Comparison of ENCODE assay signal across 9 cellular contexts in genomic region chr12:125403145-125403789, GRCh38.
DNase-seq lines count a peak whose midpoint lies in the region; ATAC-seq and TF ChIP-seq lines count a peak whose summit lies in the region.
"Had no signal": no experiment of that assay in that cellular context is flagged by ENCODE, and none has a peak within 500 bp of the region (broad histone marks: within the 10 kb centered on the region; RNA-seq: fewer than 3 reads in every experiment).

No MANE protein-coding gene starts in this region.

- H3K4me3 Mint-ChIP-seq in CD14-positive monocyte, result no peak overlapping the region
- no peak overlapping the region for H3K4me3 Mint-ChIP-seq in endodermal cell
- H3K4me3 Mint-ChIP-seq in activated T-helper 17 cell treated with anti-CD3 and anti-CD28 coated beads, Interleukin-2, amount 50 U/mL, for 72 hours, result no peak overlapping the region

- H3K4me2 ChIP-seq in GM23248 (ENCODE audit: unreplicated experiment) (no peak overlapping the region), OCI-LY1 (ENCODE audit: low read length) (no peak overlapping the region)

- H3K9ac ChIP-seq in GM23248 (no peak overlapping the region), OCI-LY1 (ENCODE audit: low read length) (no peak overlapping the region), endodermal cell (ENCODE audit: extremely low read depth, low read length, poor library complexity, severe bottlenecking) (no peak overlapping the region)

- H3K9me3 Mint-ChIP-seq in CD14-positive monocyte, result peaks cover 0 to 6% (median 2%) of the 10 kb centered on the region in 7 donors
- H3K9me3 Mint-ChIP-seq in endodermal cell, result peaks cover 11% of the 10 kb centered on the region
- H3K9me3 Mint-ChIP-seq in activated T-helper 17 cell treated with anti-CD3 and anti-CD28 coated beads, Interleukin-2, amount 50 U/mL, for 72 hours, result peaks cover 3% of the 10 kb centered on the region

- H3K9me3 ChIP-seq in GM23248 (ENCODE audit: low read depth) (no peaks in the 10 kb centered on the region), OCI-LY1 (ENCODE audit: low read length) (no peaks in the 10 kb centered on the region), endodermal cell (ENCODE audit: control insufficient read depth, low read length) (peaks cover 26% of the 10 kb centered on the region)

- 10 to 18% methylated on average over 3 of the region's 3 CpGs for WGBS in GM23248 (ENCODE audit: low coverage in 1 of 2, low lambda C conversion rate in 2 of 2, missing lambda C conversion rate in 2 of 2), 2 experiments
- 25% methylated on average over 3 of the region's 3 CpGs; no CpG with 5 or more reads in 1 of the 2 experiments for WGBS in endodermal cell (ENCODE audit: insufficient coverage in 1 of 2, insufficient read length in 1 of 2), 2 experiments

- H3K27me3 ChIP-seq in GM23248 (replicated peaks; ENCODE audit: insufficient read depth), result no peaks in the 10 kb centered on the region
- H3K27me3 ChIP-seq in OCI-LY1 (ENCODE audit: insufficient read depth, low read length), result no peaks in the 10 kb centered on the region
- no peaks in the 10 kb centered on the region for H3K27me3 ChIP-seq in endodermal cell (ENCODE audit: control insufficient read depth, insufficient read depth, low read length, poor library complexity, severe bottlenecking)

- intact Hi-C loops in CD14-positive monocyte (cut with micrococcal nuclease), result loop anchor here (1.0 to 5.0 kb wide), 3 partner anchors 71 to 220 kb away; no protein-coding TSS in a partner anchor

- H3K27me3 Mint-ChIP-seq in CD14-positive monocyte (ENCODE audit: low read depth in 3 of 3) (peaks cover 1 to 3% (median 2%) of the 10 kb centered on the region in 3 donors), endodermal cell (ENCODE audit: insufficient read depth) (peaks cover 16% of the 10 kb centered on the region)
- peaks cover 30% of the 10 kb centered on the region for H3K27me3 Mint-ChIP-seq in activated T-helper 17 cell treated with anti-CD3 and anti-CD28 coated beads, Interleukin-2, amount 50 U/mL, for 72 hours

- TF ChIP-seq CTCF in CD14-positive monocyte (IDR thresholded peaks at IDR 0.05) (peak; percentile 69), OCI-LY1 (IDR thresholded peaks at IDR 0.05; ENCODE audit: low read length) (peak; percentile 82), endodermal cell (conservative IDR thresholded peaks at IDR 0.05) (peak; percentile 89)

- no peak overlapping the region for H3K27ac Mint-ChIP-seq in CD14-positive monocyte
- no peak overlapping the region for H3K27ac Mint-ChIP-seq in endodermal cell
- H3K27ac Mint-ChIP-seq in activated T-helper 17 cell treated with anti-CD3 and anti-CD28 coated beads, Interleukin-2, amount 50 U/mL, for 72 hours, result no peak overlapping the region

- ATAC-seq in activated T-helper 17 cell treated with anti-CD3 and anti-CD28 coated beads, Interleukin-2, amount 50 U/mL, for 72 hours (replicated peaks), result no peak
- ATAC-seq in HG03354 (IDR thresholded peaks at IDR 0.05; ENCODE audit: poor library complexity, severe bottlenecking, unreplicated experiment), result no peak
- ATAC-seq: mucosa of descending colon had no signal

- H3K4me1 Mint-ChIP-seq in CD14-positive monocyte (no peaks in the 10 kb centered on the region), endodermal cell (peaks cover 14% of the 10 kb centered on the region)
- no peaks in the 10 kb centered on the region for H3K4me1 Mint-ChIP-seq in activated T-helper 17 cell treated with anti-CD3 and anti-CD28 coated beads, Interleukin-2, amount 50 U/mL, for 72 hours

- H3K9me2 ChIP-seq in GM23248 (ENCODE audit: insufficient read depth), result no peaks in the 10 kb centered on the region
- no peaks in the 10 kb centered on the region for H3K9me2 ChIP-seq in OCI-LY1 (ENCODE audit: low read depth, low read length)

- H2AFZ ChIP-seq in GM23248 (no peak overlapping the region), OCI-LY1 (ENCODE audit: low read length) (no peak overlapping the region)

- in situ Hi-C loops in GM23248 (cut with MboI), result no loop called here

- no peaks in the 10 kb centered on the region for H3K36me3 ChIP-seq in GM23248 (ENCODE audit: low read depth)
- H3K36me3 ChIP-seq in OCI-LY1 (ENCODE audit: insufficient read depth, low read length), result no peaks in the 10 kb centered on the region
- no peaks in the 10 kb centered on the region for H3K36me3 ChIP-seq in endodermal cell (ENCODE audit: control insufficient read depth, insufficient read depth, low read length)

- H3K4me1 ChIP-seq in GM23248 (ENCODE audit: insufficient read depth) (no peaks in the 10 kb centered on the region), OCI-LY1 (ENCODE audit: insufficient read depth, low read length, severe bottlenecking) (no peaks in the 10 kb centered on the region), endodermal cell (ENCODE audit: control insufficient read depth, insufficient read depth, low read length) (peaks cover 13% of the 10 kb centered on the region)

- H3K79me2 ChIP-seq in GM23248 (ENCODE audit: insufficient read depth), result no peaks in the 10 kb centered on the region
- H3K79me2 ChIP-seq in OCI-LY1 (ENCODE audit: insufficient read depth, low read length), result no peaks in the 10 kb centered on the region

- H3F3A ChIP-seq in GM23248 (ENCODE audit: insufficient read depth) (no peaks in the 10 kb centered on the region), OCI-LY1 (ENCODE audit: insufficient read depth, low read length) (no peaks in the 10 kb centered on the region)

- H3K27ac ChIP-seq in GM23248, result no peak overlapping the region
- H3K27ac ChIP-seq in OCI-LY1 (ENCODE audit: low read depth, low read length, poor library complexity, severe bottlenecking), result no peak overlapping the region
- H3K27ac ChIP-seq in endodermal cell (ENCODE audit: low read depth, low read length), result no peak overlapping the region

- no peak for DNase-seq in CD14-positive monocyte (ENCODE audit: low spot score)
- peak; percentile 37 for DNase-seq in GM23248
- DNase-seq in endodermal cell, result peak; percentile 90
- peak; percentile 20 for DNase-seq in pons (ENCODE audit: low spot score)
- DNase-seq in dedifferentiated amniotic fluid mesenchymal stem cell (ENCODE audit: extremely low spot score), result no peak

- no peak overlapping the region for H3K4me3 ChIP-seq in GM23248
- H3K4me3 ChIP-seq in OCI-LY1 (ENCODE audit: low read depth, low read length, poor library complexity, severe bottlenecking), result no peak overlapping the region
- peak overlapping the region; percentile 26 for H3K4me3 ChIP-seq in endodermal cell (ENCODE audit: low read length)
- H3K4me3 ChIP-seq: mucosa of descending colon had no signal

- H3K36me3 Mint-ChIP-seq in CD14-positive monocyte, result no peaks in the 10 kb centered on the region
- peaks cover 2% of the 10 kb centered on the region for H3K36me3 Mint-ChIP-seq in endodermal cell (ENCODE audit: low read depth)
- H3K36me3 Mint-ChIP-seq in activated T-helper 17 cell treated with anti-CD3 and anti-CD28 coated beads, Interleukin-2, amount 50 U/mL, for 72 hours (ENCODE audit: low read depth), result no peaks in the 10 kb centered on the region

- H4K20me1 ChIP-seq in GM23248 (ENCODE audit: insufficient read depth), result no peaks in the 10 kb centered on the region
- H4K20me1 ChIP-seq in OCI-LY1 (ENCODE audit: insufficient read depth, low read length), result no peaks in the 10 kb centered on the region

Comparison
In these comparisons a context has a peak if more than half of its experiments do, and no peak if none do; other contexts are left out.
1. DNase-seq: peak in GM23248 (single experiment), endodermal cell (single experiment) and pons (single experiment); none in CD14-positive monocyte (single experiment) and dedifferentiated amniotic fluid mesenchymal stem cell (single experiment).
2. Peak in every context shown above with its lines, with median percentiles within 50 percentile points of each other: CTCF ChIP-seq.